ENCODE assay signal across 1 cellular context in the genomic region with DNA sequence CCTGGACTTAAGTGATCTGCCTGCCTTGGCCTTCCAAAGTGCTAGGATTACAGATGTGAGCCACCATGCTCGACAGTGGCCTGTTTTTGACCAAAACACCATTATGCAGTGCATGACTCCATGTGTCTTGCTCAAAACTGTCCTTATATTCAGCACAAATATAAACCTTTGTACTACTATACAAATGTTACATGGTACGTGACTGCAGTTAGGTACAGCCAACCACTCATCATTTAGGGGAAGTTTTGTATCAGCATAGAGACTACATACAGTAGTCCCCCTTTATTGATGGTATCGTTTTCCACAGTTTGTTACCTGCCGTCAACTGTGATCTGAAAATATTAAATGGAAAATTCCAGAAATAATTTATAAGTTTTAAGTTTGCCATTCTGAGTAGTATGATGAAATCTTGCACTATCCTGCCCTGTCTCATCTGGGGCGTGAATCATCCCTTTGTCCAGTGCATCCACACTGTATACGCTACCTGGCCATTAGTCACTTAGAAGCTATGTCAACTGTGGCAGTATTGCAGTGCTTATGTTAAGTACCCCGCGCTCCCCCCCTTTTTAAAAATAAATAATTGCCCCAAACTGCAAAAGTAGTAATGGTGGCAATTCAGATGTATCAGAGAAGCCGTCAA.
TF ChIP-seq lines count a peak whose summit lies in the region.

No MANE protein-coding gene starts in this region.

TF ChIP-seq in HEK293, 187 proteins besides CTCF, POLR2A, EP300 and RAD21 (continued from another document):
- TF ChIP-seq, protein P1, sequence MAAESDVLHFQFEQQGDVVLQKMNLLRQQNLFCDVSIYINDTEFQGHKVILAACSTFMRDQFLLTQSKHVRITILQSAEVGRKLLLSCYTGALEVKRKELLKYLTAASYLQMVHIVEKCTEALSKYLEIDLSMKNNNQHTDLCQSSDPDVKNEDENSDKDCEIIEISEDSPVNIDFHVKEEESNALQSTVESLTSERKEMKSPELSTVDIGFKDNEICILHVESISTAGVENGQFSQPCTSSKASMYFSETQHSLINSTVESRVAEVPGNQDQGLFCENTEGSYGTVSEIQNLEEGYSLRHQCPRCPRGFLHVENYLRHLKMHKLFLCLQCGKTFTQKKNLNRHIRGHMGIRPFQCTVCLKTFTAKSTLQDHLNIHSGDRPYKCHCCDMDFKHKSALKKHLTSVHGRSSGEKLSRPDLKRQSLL (tag by site-specific recombination; IDR thresholded peaks at IDR 0.05), result no peak
- TF ChIP-seq ZNF292 (tag by site-specific recombination; IDR thresholded peaks at IDR 0.05; ENCODE audit: borderline replicate concordance, low read depth), result no peak
TF ChIP-seq in HEK293: peak in this region for 1.
